Comparison of ENCODE assay signal across 11 cellular contexts in the genomic region with DNA sequence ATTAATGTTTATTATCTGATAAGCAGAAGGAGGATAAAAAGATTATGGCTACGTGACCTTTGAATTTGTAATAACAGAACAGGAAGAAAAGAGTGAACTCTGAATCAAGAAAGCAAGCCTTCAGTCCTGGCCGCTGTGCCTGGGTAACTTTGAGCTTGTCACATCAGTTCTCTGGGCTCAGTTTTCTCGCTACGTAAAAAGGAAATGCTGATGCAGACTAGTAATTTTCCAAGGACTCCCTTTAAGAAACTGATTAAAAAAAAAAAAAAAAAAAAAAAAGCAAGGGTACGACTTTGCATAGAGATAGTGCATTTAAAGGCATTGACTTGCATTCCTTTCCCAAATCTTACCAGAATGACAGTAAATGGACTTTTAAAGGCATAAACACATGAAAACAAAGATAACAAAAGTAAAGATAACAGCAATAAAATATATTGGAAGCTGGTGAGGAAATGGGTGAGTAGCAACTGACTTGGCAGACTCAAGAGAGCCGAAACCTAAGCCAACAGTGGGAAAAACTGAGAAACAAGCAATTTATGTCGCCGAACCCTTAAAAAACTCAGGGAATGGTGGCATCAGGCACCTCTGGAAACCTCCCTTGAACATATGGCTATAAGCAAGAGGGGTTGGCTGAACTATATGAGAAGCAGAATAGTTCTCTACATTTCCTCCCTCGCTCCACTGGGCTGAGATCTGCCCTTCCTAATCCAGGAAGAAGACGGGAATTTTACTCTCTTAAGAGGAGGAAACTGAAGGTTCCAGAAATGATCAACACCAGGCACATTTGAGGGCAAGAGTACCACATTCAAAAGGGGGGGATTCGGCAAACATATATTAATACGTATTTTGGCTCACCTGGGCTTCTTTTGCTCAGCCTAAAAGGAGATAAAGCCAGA.
DNase-seq lines count a peak whose midpoint lies in the region; ATAC-seq and TF ChIP-seq lines count a peak whose summit lies in the region.
"Had no signal": no experiment of that assay in that cellular context is flagged by ENCODE, and none has a peak within 500 bp of the region (broad histone marks: within the 10 kb centered on the region; RNA-seq: fewer than 3 reads in every experiment).

No MANE protein-coding gene starts in this region.

- H3K9me3 Mint-ChIP-seq in effector memory CD8-positive, alpha-beta T cell, result no peaks in the 10 kb centered on the region

- H3K27ac ChIP-seq in OCI-LY3 (ENCODE audit: low read length) (peak overlapping the region; percentile 62; the same call in 1 of the 2 replicates), right lobe of liver (peak overlapping the region; percentile 45 to 58 (median 46)), subcutaneous abdominal adipose tissue (ENCODE audit: low read depth, low read length) (peak overlapping the region; percentile 94)
- H3K27ac ChIP-seq: SJSA1 had no signal

- no peaks in the 10 kb centered on the region for H3K27me3 Mint-ChIP-seq in effector memory CD8-positive, alpha-beta T cell

- peaks cover 57% of the 10 kb centered on the region for H3K36me3 Mint-ChIP-seq in effector memory CD8-positive, alpha-beta T cell (ENCODE audit: insufficient read depth)

- H3K4me2 ChIP-seq in OCI-LY3 (ENCODE audit: low read length), result peak overlapping the region; percentile 67

- H3K36me3 ChIP-seq in OCI-LY3 (replicated peaks; ENCODE audit: low read depth, low read length) (no peaks in the 10 kb centered on the region), right lobe of liver (no peaks in the 10 kb centered on the region), subcutaneous abdominal adipose tissue (ENCODE audit: control insufficient read depth in 5 of 5, insufficient read depth in 5 of 5, low read length in 5 of 5) (peaks cover 10 to 25% (median 15%) of the 10 kb centered on the region in 5 donors)
- H3K36me3 ChIP-seq: SJSA1 had no signal

- no peak for DNase-seq in effector memory CD8-positive, alpha-beta T cell
- DNase-seq in right lobe of liver, result peak in 1 of 3 donors; percentile 30
- no peak for DNase-seq in NCI-H1417 (lab: John Stamatoyannopoulos, UW)
- DNase-seq in NCI-H748 treated with DMSO at 0.1 percent for 48 hours (lab: John Stamatoyannopoulos, UW), result no peak
- no peak for DNase-seq in stimulated activated CD4-positive, alpha-beta T cell treated with anti-CD3 and anti-CD28 coated beads, Interleukin-4, amount 100 ng/mL, for 1 hour
- DNase-seq: caudate nucleus, DMS79 had no signal

- H3K4me3 ChIP-seq in OCI-LY3 (ENCODE audit: low read length) (peak overlapping the region; percentile 53), right lobe of liver (no peak overlapping the region), subcutaneous abdominal adipose tissue (ENCODE audit: low read depth in 1 of 5, low read length in 5 of 5) (peak overlapping the region in 1 of 5 donors; percentile 28)
- H3K4me3 ChIP-seq: SJSA1 had no signal

- no peaks in the 10 kb centered on the region for H3K79me2 ChIP-seq in OCI-LY3 (ENCODE audit: low read length)

- H3K4me3 Mint-ChIP-seq in effector memory CD8-positive, alpha-beta T cell, result no peak overlapping the region

- H3K4me1 ChIP-seq in OCI-LY3 (ENCODE audit: low read length), result peaks cover 28% of the 10 kb centered on the region
- no peaks in the 10 kb centered on the region for H3K4me1 ChIP-seq in right lobe of liver
- peaks cover 15 to 83% (median 65%) of the 10 kb centered on the region in 5 donors for H3K4me1 ChIP-seq in subcutaneous abdominal adipose tissue (ENCODE audit: control insufficient read depth in 5 of 5, insufficient read depth in 5 of 5, low read length in 5 of 5)
- H3K4me1 ChIP-seq: SJSA1 had no signal

- WGBS in right lobe of liver (ENCODE audit: insufficient coverage, low coverage, low lambda C conversion rate, missing lambda C conversion rate), result 53% methylated on average over 12 of the region's 12 CpGs

- H3K9ac ChIP-seq in OCI-LY3 (ENCODE audit: low read length) (peak overlapping the region; percentile 23; the same call in 1 of the 2 replicates), subcutaneous abdominal adipose tissue (ENCODE audit: low read length in 5 of 5) (peak overlapping the region in 2 of 5 donors; percentile 28 to 48)

- no peaks in the 10 kb centered on the region for H3K27me3 ChIP-seq in OCI-LY3 (ENCODE audit: low read depth, low read length)
- no peaks in the 10 kb centered on the region for H3K27me3 ChIP-seq in right lobe of liver
- H3K27me3 ChIP-seq in subcutaneous abdominal adipose tissue (ENCODE audit: control insufficient read depth in 5 of 5, insufficient read depth in 4 of 5, low read length in 5 of 5), result no peaks in the 10 kb centered on the region
- H3K27me3 ChIP-seq: SJSA1 had no signal

- peaks cover 20 to 37% of the 10 kb centered on the region in 2 donors for H3K4me1 Mint-ChIP-seq in effector memory CD8-positive, alpha-beta T cell (ENCODE audit: low read depth in 2 of 2)

- no peaks in the 10 kb centered on the region for H3K9me3 ChIP-seq in OCI-LY3 (ENCODE audit: insufficient read depth, low read length)
- no peaks in the 10 kb centered on the region for H3K9me3 ChIP-seq in right lobe of liver
- no peaks in the 10 kb centered on the region for H3K9me3 ChIP-seq in subcutaneous abdominal adipose tissue (ENCODE audit: control insufficient read depth in 5 of 5, low read length in 5 of 5)
- H3K9me3 ChIP-seq: SJSA1 had no signal

- intact Hi-C loops in right lobe of liver (cut with DNase I), result no loop called here

- TF ChIP-seq POLR2A in right lobe of liver (IDR thresholded peaks at IDR 0.05), result no peak

- H3K27ac Mint-ChIP-seq in effector memory CD8-positive, alpha-beta T cell, result peak overlapping the region; percentile 7 to 54

- no peak for TF ChIP-seq CTCF in OCI-LY3 (IDR thresholded peaks at IDR 0.05; ENCODE audit: low read depth, low read length)
- TF ChIP-seq CTCF in right lobe of liver (IDR thresholded peaks at IDR 0.05), result no peak

- no peak for ATAC-seq in effector memory CD8-positive, alpha-beta T cell (replicated peaks)
- peak; percentile 49 to 65 (median 54) for ATAC-seq in right lobe of liver
- ATAC-seq in GM21360 (IDR thresholded peaks at IDR 0.05; ENCODE audit: unreplicated experiment), result no peak

- H4K20me1 ChIP-seq in OCI-LY3 (ENCODE audit: insufficient read depth, low read length), result no peaks in the 10 kb centered on the region

- no peak overlapping the region for H2AFZ ChIP-seq in OCI-LY3 (ENCODE audit: low read depth, low read length)

Comparison
In these comparisons a context has a peak if more than half of its experiments do, and no peak if none do; other contexts are left out.
1. ATAC-seq: peak in right lobe of liver (4 of 4); none in effector memory CD8-positive, alpha-beta T cell (single experiment) and GM21360 (single experiment).
2. Peak in every context shown above with its lines, with median percentiles within 50 percentile points of each other: H3K27ac ChIP-seq.